Comparison of ENCODE assay signal across 33 cellular contexts in genomic region chr21:35606136-35606535, GRCh38.
"Had no signal": no experiment of that assay in that cellular context is flagged by ENCODE, and none has a peak within 500 bp of the region (broad histone marks: within the 10 kb centered on the region; RNA-seq: fewer than 3 reads in every experiment).

No MANE protein-coding gene starts in this region.

- H3K36me3 ChIP-seq: ascending aorta, MG63, WERI-Rb-1 had no signal

- H3K4me3 Mint-ChIP-seq: activated CD4-positive, alpha-beta memory T cell treated with anti-CD3 and anti-CD28 coated beads, Interleukin-2, amount 10 ng/mL, durations not matched to agents 7 days and 5 days; activated CD8-positive, alpha-beta memory T cell treated with anti-CD3 and anti-CD28 coated beads, Interleukin-2, amount 10 ng/mL, durations not matched to agents 7 days and 5 days; activated naive CD8-positive, alpha-beta T cell treated with anti-CD3 and anti-CD28 coated beads for 36 hours; activated T-cell treated with anti-CD3 and anti-CD28 coated beads, Interleukin-2, amount 50 U/mL, for 72 hours; activated T-helper 17 cell treated with anti-CD3 and anti-CD28 coated beads, Interleukin-2, amount 50 U/mL, for 72 hours had no signal

- ATAC-seq: activated CD8-positive, alpha-beta memory T cell treated with anti-CD3 and anti-CD28 coated beads, Interleukin-2, amount 10 ng/mL, durations not matched to agents 7 days and 5 days had no signal

- H3K4me2 ChIP-seq: PC-9 had no signal

- H3K4me1 Mint-ChIP-seq: activated CD8-positive, alpha-beta memory T cell treated with anti-CD3 and anti-CD28 coated beads, Interleukin-2, amount 10 ng/mL, durations not matched to agents 7 days and 5 days; activated T-helper 17 cell treated with anti-CD3 and anti-CD28 coated beads, Interleukin-2, amount 50 U/mL, for 72 hours had no signal

- H3K27me3 ChIP-seq: ascending aorta, MG63 had no signal

- H3K4me1 ChIP-seq: ascending aorta had no signal

- H3K27ac Mint-ChIP-seq: activated CD4-positive, alpha-beta memory T cell treated with anti-CD3 and anti-CD28 coated beads, Interleukin-2, amount 10 ng/mL, durations not matched to agents 7 days and 5 days; activated CD8-positive, alpha-beta memory T cell treated with anti-CD3 and anti-CD28 coated beads, Interleukin-2, amount 10 ng/mL, durations not matched to agents 7 days and 5 days; activated naive CD8-positive, alpha-beta T cell treated with anti-CD3 and anti-CD28 coated beads for 36 hours; activated T-cell treated with anti-CD3 and anti-CD28 coated beads, Interleukin-2, amount 50 U/mL, for 72 hours; activated T-helper 17 cell treated with anti-CD3 and anti-CD28 coated beads, Interleukin-2, amount 50 U/mL, for 72 hours had no signal

- H2AFZ ChIP-seq: PC-9 had no signal

- H3K4me3 ChIP-seq: ascending aorta, MG63, PC-9, SK-N-MC had no signal

- H3K27ac ChIP-seq: ascending aorta, PC-9, RWPE1, SK-N-MC, WERI-Rb-1 had no signal

- DNase-seq: activated CD4-positive, alpha-beta memory T cell treated with anti-CD3 and anti-CD28 coated beads, Interleukin-2, amount 10 ng/mL, durations not matched to agents 7 days and 5 days; activated CD4-positive, alpha-beta T cell treated with anti-CD3 and anti-CD28 coated beads for 1 hour; activated CD4-positive, alpha-beta T cell treated with anti-CD3 and anti-CD28 coated beads for 48 hours; activated CD4-positive, CD25-positive, alpha-beta regulatory T cell; activated CD8-positive, alpha-beta memory T cell treated with anti-CD3 and anti-CD28 coated beads for 24 hours; activated CD8-positive, alpha-beta memory T cell treated with anti-CD3 and anti-CD28 coated beads, Interleukin-2, amount 10 ng/mL, durations not matched to agents 7 days and 5 days; activated CD8-positive, alpha-beta memory T cell treated with anti-CD3 and anti-CD28 coated beads, Interleukin-2, amount 50 U/mL, for 48 hours; activated effector memory CD4-positive, alpha-beta T cell treated with anti-CD3 and anti-CD28 coated beads, Interleukin-2, amount 50 U/mL, for 16 hours; activated naive CD4-positive, alpha-beta T cell; activated naive CD4-positive, alpha-beta T cell treated with anti-CD3 and anti-CD28 coated beads, Interleukin-2, amount 50 U/mL, for 16 hours; activated naive CD8-positive, alpha-beta T cell treated with anti-CD3 and anti-CD28 coated beads for 36 hours; activated T-cell treated with anti-CD3 and anti-CD28 coated beads, Interleukin-2, amount 50 U/mL, for 72 hours; amygdala; caudate nucleus; cerebellar nuclear complex; Kasumi-1; KG1; MG63; NCI-H1092; NCI-H1436 treated with DMSO at 0.1 percent for 48 hours; NCI-H1694 treated with DMSO at 0.1 percent for 48 hours; NCI-H2029; NCI-H510A; NCI-H748 treated with DMSO at 0.1 percent for 48 hours; NK-92 treated with Interleukin-12 subunit alpha and Interleukin-12 subunit beta, amount 100 ng/mL, for 24 hours; PC-9; Right ventricle myocardium superior; T1000; WERI-Rb-1 had no signal

- H3K9me3 ChIP-seq: ascending aorta, MG63 had no signal

- H3K9me3 Mint-ChIP-seq: activated CD4-positive, alpha-beta memory T cell treated with anti-CD3 and anti-CD28 coated beads, Interleukin-2, amount 10 ng/mL, durations not matched to agents 7 days and 5 days; activated T-cell treated with anti-CD3 and anti-CD28 coated beads, Interleukin-2, amount 50 U/mL, for 72 hours; activated T-helper 17 cell treated with anti-CD3 and anti-CD28 coated beads, Interleukin-2, amount 50 U/mL, for 72 hours had no signal

- H3K36me3 Mint-ChIP-seq: activated CD8-positive, alpha-beta memory T cell treated with anti-CD3 and anti-CD28 coated beads, Interleukin-2, amount 10 ng/mL, durations not matched to agents 7 days and 5 days; activated naive CD8-positive, alpha-beta T cell treated with anti-CD3 and anti-CD28 coated beads for 36 hours had no signal
